In the genomic region with DNA sequence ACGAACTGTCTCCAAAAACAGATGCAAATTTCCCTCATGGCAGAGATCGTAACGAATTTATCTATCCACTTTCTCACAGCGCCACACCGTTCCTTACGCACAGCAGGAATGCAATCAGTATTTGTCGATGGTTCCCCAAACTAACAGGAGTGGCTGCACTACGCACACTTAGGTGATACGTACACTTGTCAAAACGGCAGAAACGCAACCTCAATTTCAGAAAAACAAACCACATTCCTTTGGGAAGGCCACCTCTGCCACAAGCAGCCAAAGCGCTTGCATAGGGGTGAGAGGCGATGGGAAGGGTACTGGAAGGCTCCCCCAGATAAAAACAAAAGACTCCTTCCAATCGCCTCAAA, we compare ENCODE assay signal across 8 cellular contexts.
DNase-seq lines count a peak whose midpoint lies in the region; ATAC-seq and TF ChIP-seq lines count a peak whose summit lies in the region.

No MANE protein-coding gene starts in this region.

- peak; percentile 28 for ATAC-seq in GM21717 (IDR thresholded peaks at IDR 0.05; ENCODE audit: unreplicated experiment)

- H3K36me3 ChIP-seq in neuron (ENCODE audit: insufficient read depth, low read length) = no peaks in the 10 kb centered on the region

- TF ChIP-seq CTCF in WI38 (IDR thresholded peaks at IDR 0.05; ENCODE audit: low read depth, low read length) = no peak
- no peak for TF ChIP-seq CTCF in foreskin fibroblast (IDR thresholded peaks at IDR 0.05; ENCODE audit: low read depth, low read length)

- H3K4me1 ChIP-seq in neuron (ENCODE audit: insufficient read depth, low read length) = peaks cover 4% of the 10 kb centered on the region

- H2AFZ ChIP-seq in neuron (ENCODE audit: low read depth, low read length) = peak overlapping the region; percentile 86

- peak; percentile 71 for DNase-seq in KBM-7
- peak; percentile 18 to 59 for DNase-seq in foreskin fibroblast
- DNase-seq in NCI-H1930 (lab: John Stamatoyannopoulos, UW) = no peak
- DNase-seq in foreskin melanocyte = no peak

- peak overlapping the region; percentile 91 for H3K4me3 ChIP-seq in GM08714 (ENCODE audit: low read length)
- H3K4me3 ChIP-seq in WI38 (ENCODE audit: low read depth, low read length) = peak overlapping the region; percentile 96
- peak overlapping the region; percentile 72 to 97 for H3K4me3 ChIP-seq in foreskin fibroblast (ENCODE audit: low read depth in 1 of 2, low read length in 2 of 2)
- H3K4me3 ChIP-seq in neuron (ENCODE audit: low read length) = peak overlapping the region; percentile 83

- in situ Hi-C loops in KBM-7 (cut with MboI; ENCODE audit: low pct_unique_long_range_greater_than_20kb, low sequenced_read_pairs) = no loop called here

- no peaks in the 10 kb centered on the region for H3K9me3 ChIP-seq in neuron (ENCODE audit: low read length)

- no peaks in the 10 kb centered on the region for H3K27me3 ChIP-seq in neuron (ENCODE audit: insufficient read depth, low read length)

Comparison
In these comparisons a context has a peak if more than half of its experiments do, and no peak if none do; other contexts are left out.
1. DNase-seq: peak in KBM-7 (single experiment) and foreskin fibroblast (2 of 2); none in NCI-H1930 (0 of 2) and foreskin melanocyte (single experiment).
2. Peak in every context shown above with its lines, with median percentiles within 50 percentile points of each other: H3K4me3 ChIP-seq.